ENCODE assay signal across 8 cellular contexts in genomic region chr17:17141860-17142552, GRCh38.
DNase-seq lines count a peak whose midpoint lies in the region; ATAC-seq, FAIRE-seq and TF ChIP-seq lines count a peak whose summit lies in the region.

No MANE protein-coding gene starts in this region.

- peak; percentile 94 for TF ChIP-seq CTCF in fibroblast of the aortic adventitia (IDR thresholded peaks at IDR 0.05; ENCODE audit: insufficient read depth, low read length)
- TF ChIP-seq CTCF in osteocyte (IDR thresholded peaks at IDR 0.05) = peak; percentile 88

- no peaks in the 10 kb centered on the region for H3K9me3 Mint-ChIP-seq in osteocyte (ENCODE audit: unreplicated experiment)

- H3K36me3 Mint-ChIP-seq in osteocyte (ENCODE audit: unreplicated experiment) = peaks cover 36% of the 10 kb centered on the region

- no peak overlapping the region for H3K4me3 Mint-ChIP-seq in osteocyte (ENCODE audit: unreplicated experiment)

- H3K4me1 Mint-ChIP-seq in osteocyte (ENCODE audit: unreplicated experiment) = peaks cover 16% of the 10 kb centered on the region

- ATAC-seq in HG03108 (IDR thresholded peaks at IDR 0.05; ENCODE audit: unreplicated experiment) = no peak

- no peak overlapping the region for H3K4me3 ChIP-seq in fibroblast of the aortic adventitia (ENCODE audit: low read depth, low read length)

- H3K27ac Mint-ChIP-seq in osteocyte (ENCODE audit: unreplicated experiment) = peak overlapping the region; percentile 9

- FAIRE-seq in G401.6 (lab: Jason Lieb, UNC) = peak; percentile 79

- DNase-seq in NCI-H2227 treated with DMSO at 0.1 percent for 48 hours (lab: John Stamatoyannopoulos, UW) (peak; percentile 31), fibroblast of the aortic adventitia (ENCODE audit: low read depth) (peak; percentile 67), osteocyte (ENCODE audit: extremely low spot score, unreplicated experiment) (no peak), NCI-H128 (lab: John Stamatoyannopoulos, UW; ENCODE audit: unreplicated experiment) (no peak), DMS79 treated with DMSO at 0.1 percent for 48 hours (lab: John Stamatoyannopoulos, UW) (no peak)
- peak; percentile 23 for DNase-seq in activated T-helper 9 cell treated with anti-CD3 and anti-CD28 coated beads, Interleukin-2, amount 50 U/mL, for 16 hours (ENCODE audit: low read depth)

- no peaks in the 10 kb centered on the region for H3K27me3 Mint-ChIP-seq in osteocyte (ENCODE audit: unreplicated experiment)

Comparison
In these comparisons a context has a peak if more than half of its experiments do, and no peak if none do; other contexts are left out.
1. DNase-seq: peak in NCI-H2227 treated with DMSO at 0.1 percent for 48 hours (single experiment), activated T-helper 9 cell treated with anti-CD3 and anti-CD28 coated beads, Interleukin-2, amount 50 U/mL, for 16 hours (single experiment) and fibroblast of the aortic adventitia (single experiment); none in osteocyte (single experiment), NCI-H128 (single experiment) and DMS79 treated with DMSO at 0.1 percent for 48 hours (single experiment).